2 cellular contexts compared by ENCODE assay signal in genomic region chr22:22576244-22576988, GRCh38.
TF ChIP-seq lines count a peak whose summit lies in the region.

No MANE protein-coding gene starts in this region.

TF ChIP-seq in SK-N-SH, 30 proteins besides CTCF, POLR2A, EP300 and RAD21 (continued from another document):
- TF ChIP-seq REST (IDR thresholded peaks at IDR 0.05; ENCODE audit: low read depth, low read length): no peak

TF ChIP-seq in liver, 16 proteins besides CTCF, POLR2A, EP300 and RAD21 (continued from another document):
- TF ChIP-seq REST (IDR thresholded peaks at IDR 0.05): no peak
